8 cellular contexts compared by ENCODE assay signal in the genomic region with DNA sequence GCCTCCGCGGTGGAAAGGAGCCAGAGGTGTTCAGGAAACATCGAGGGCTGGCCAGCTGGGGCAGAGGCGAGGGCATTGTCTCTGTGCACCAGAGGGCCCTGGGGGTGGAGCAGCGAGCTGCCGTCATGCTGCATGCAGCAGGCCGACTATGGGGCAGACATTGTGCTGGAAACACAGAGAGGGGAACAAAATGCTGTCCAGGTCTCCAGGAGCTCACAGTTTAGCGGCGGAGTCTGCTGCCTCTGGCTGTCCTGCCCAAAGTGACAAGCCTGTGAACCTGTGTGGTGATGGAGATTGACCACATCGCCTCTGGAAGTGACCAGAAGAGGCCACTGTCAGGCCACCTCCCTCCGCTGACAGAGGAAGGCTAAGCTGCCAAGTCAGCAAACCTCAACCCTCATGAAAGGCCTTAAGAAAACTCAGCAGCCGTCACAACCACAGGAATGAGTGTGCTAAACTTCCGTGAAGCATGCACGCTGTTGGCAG. TPM values are rescaled to one million over a fixed set of nuclear protein-coding genes. Genes with fewer than 3 reads are reported as not detected.
DNase-seq lines count a peak whose midpoint lies in the region; ATAC-seq and TF ChIP-seq lines count a peak whose summit lies in the region.

No MANE protein-coding gene starts in this region.

- peak overlapping the region in 1 of 2 donors; percentile 24 for H3K4me3 Mint-ChIP-seq in CD14-positive monocyte

- peak; percentile 7 for TF ChIP-seq CTCF in CD14-positive monocyte (IDR thresholded peaks at IDR 0.05)
- no peak for TF ChIP-seq CTCF in epithelial cell of esophagus (IDR thresholded peaks at IDR 0.05; ENCODE audit: insufficient read depth, low read depth, low read length, missing control alignments)
- peak; percentile 22 for TF ChIP-seq CTCF in parathyroid adenoma (IDR thresholded peaks at IDR 0.05)

- intact Hi-C loops in CD14-positive monocyte (cut with micrococcal nuclease) (loop anchor here in 1 of 2 donors (2.0 to 10.0 kb wide), 3 partner anchors 13 to 85 kb away; no protein-coding TSS in a partner anchor), posterior vena cava (cut with DNase I) (loop anchor here in 1 of 2 donors (10.0 kb wide), 1 partner anchor 65 kb away; no protein-coding TSS in a partner anchor)

- peak; percentile 79 for DNase-seq in CD14-positive monocyte (ENCODE audit: low spot score)
- peak; percentile 51 to 67 for DNase-seq in activated CD4-positive, alpha-beta T cell treated with anti-CD3 and anti-CD28 coated beads, Interleukin-2, amount 50 U/mL, for 48 hours
- DNase-seq in epithelial cell of esophagus (ENCODE audit: low read depth), result peak; percentile 67
- DNase-seq in NCI-H1694 (lab: John Stamatoyannopoulos, UW), result no peak
- no peak for DNase-seq in posterior vena cava (ENCODE audit: low spot score)

- ATAC-seq in HG03175 (IDR thresholded peaks at IDR 0.05; ENCODE audit: unreplicated experiment) (peak; percentile 39), GM19328 (IDR thresholded peaks at IDR 0.05; ENCODE audit: unreplicated experiment) (no peak)

- no peaks in the 10 kb centered on the region for H3K79me2 ChIP-seq in parathyroid adenoma

- no peaks in the 10 kb centered on the region for H3K9me3 ChIP-seq in parathyroid adenoma (ENCODE audit: control insufficient read depth, low read length)

- H3K9ac ChIP-seq in parathyroid adenoma, result no peak overlapping the region

- peak overlapping the region; percentile 29 for H3K27ac ChIP-seq in parathyroid adenoma

- H2AFZ ChIP-seq in parathyroid adenoma, result peak overlapping the region; percentile 79

- peaks cover 0 to 11% (median 0%) of the 10 kb centered on the region in 3 donors for H3K27me3 Mint-ChIP-seq in CD14-positive monocyte (ENCODE audit: low read depth in 3 of 3)

- H3K4me1 Mint-ChIP-seq in CD14-positive monocyte, result peaks cover 59% of the 10 kb centered on the region

- H3K27ac Mint-ChIP-seq in CD14-positive monocyte, result peak overlapping the region; percentile 93 to 98 (median 95)

- H3K4me1 ChIP-seq in parathyroid adenoma, result peaks cover 4% of the 10 kb centered on the region

- H3K36me3 ChIP-seq in parathyroid adenoma (ENCODE audit: control insufficient read depth, insufficient read depth, low read length), result no peaks in the 10 kb centered on the region

- H3K27me3 ChIP-seq in parathyroid adenoma (ENCODE audit: control insufficient read depth, insufficient read depth, low read length), result no peaks in the 10 kb centered on the region

- no peaks in the 10 kb centered on the region for H3K36me3 Mint-ChIP-seq in CD14-positive monocyte

- H3K9me3 Mint-ChIP-seq in CD14-positive monocyte, result peaks cover 0 to 4% (median 0%) of the 10 kb centered on the region in 7 donors

- H3K4me3 ChIP-seq in epithelial cell of esophagus (ENCODE audit: low read length) (no peak overlapping the region), parathyroid adenoma (ENCODE audit: low read depth, low read length) (no peak overlapping the region)

- no peak overlapping the region for H3K4me2 ChIP-seq in parathyroid adenoma (ENCODE audit: low read length)

RNA-seq across cellular contexts. Expression of a gene that starts 20.1 kb away (rescaled TPM):
- 100 to 1,000 TPM; 127 to 179 TPM for polyA plus RNA-seq in CD14-positive monocyte
- 10 to 100 TPM; 11.6 to 18.5 TPM for total RNA-seq in posterior vena cava

RNA-seq across cellular contexts. Expression of a gene that starts 20.8 kb away (rescaled TPM):
- not detected for polyA plus RNA-seq in CD14-positive monocyte
- total RNA-seq in posterior vena cava, result 10 to 100 TPM; 11.3 to 29.3 TPM

Comparison
In these comparisons a context has a peak if more than half of its experiments do, and no peak if none do; other contexts are left out.
1. DNase-seq: peak in CD14-positive monocyte (single experiment), activated CD4-positive, alpha-beta T cell treated with anti-CD3 and anti-CD28 coated beads, Interleukin-2, amount 50 U/mL, for 48 hours (2 of 2) and epithelial cell of esophagus (single experiment); none in NCI-H1694 (single experiment) and posterior vena cava (single experiment).